ENCODE assay signal across 2 cellular contexts in the genomic region with DNA sequence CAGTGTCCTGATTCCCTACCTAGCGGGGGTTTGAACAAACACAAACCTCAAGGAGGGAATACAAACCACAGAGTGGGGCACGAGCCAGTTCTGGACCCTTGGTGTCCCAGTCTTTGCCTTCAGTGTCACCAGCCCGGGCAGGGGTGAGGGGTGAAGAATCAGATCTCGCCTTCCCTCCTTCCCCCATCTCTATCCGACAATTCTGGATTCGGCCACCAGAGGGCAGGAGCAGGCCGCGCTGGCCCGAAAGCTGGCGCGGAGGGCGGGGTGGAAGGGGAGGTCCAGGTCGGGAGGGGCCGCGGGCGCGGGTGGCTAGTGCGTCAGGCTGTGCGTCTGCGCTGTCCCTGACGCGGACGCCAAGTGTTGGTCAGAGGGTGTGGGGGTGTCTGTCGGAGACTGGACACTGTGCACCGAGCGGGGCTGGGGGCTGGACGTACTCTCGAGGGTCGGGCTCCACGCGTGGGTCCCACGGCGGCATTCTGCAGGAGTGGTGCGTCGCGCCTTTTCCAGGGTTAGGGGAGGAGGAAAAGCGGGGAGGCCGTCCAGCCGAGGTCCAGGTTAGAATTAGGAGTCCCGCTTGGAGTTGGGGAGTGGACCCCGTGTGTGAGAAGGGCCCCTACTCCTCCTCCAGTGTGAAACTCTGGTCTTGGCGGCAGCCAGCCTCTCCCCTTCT.
TF ChIP-seq lines count a peak whose summit lies in the region.

No MANE protein-coding gene starts in this region.

TF ChIP-seq in GM23338, 12 proteins besides CTCF, POLR2A, EP300 and RAD21:
- TF ChIP-seq EZH2 (IDR thresholded peaks at IDR 0.05; ENCODE audit: low read depth, unreplicated experiment): peak; percentile 66
- TF ChIP-seq CREB1 (CRISPR knock-in tag; IDR thresholded peaks at IDR 0.05; ENCODE audit: low read depth): peak; percentile 69
- no peak for TF ChIP-seq ZNF114 (CRISPR knock-in tag; IDR thresholded peaks at IDR 0.05)

TF ChIP-seq in GM12878, 131 proteins besides CTCF, POLR2A, EP300 and RAD21:
- TF ChIP-seq FOXM1 (IDR thresholded peaks at IDR 0.05; ENCODE audit: low read depth, low read length): no peak
- TF ChIP-seq EZH2 (IDR thresholded peaks at IDR 0.05; ENCODE audit: borderline replicate concordance, control insufficient read depth, low read depth, low read length): 0 out of 2 replicates have a peak, but pooled peaks have one; percentile 52
- TF ChIP-seq MTA2 (IDR thresholded peaks at IDR 0.05; ENCODE audit: low read depth): no peak
- peak; percentile 54 for TF ChIP-seq SMC3 (IDR thresholded peaks at IDR 0.05; ENCODE audit: borderline replicate concordance, low read length)
